ENCODE assay signal across 8 cellular contexts in the genomic region with DNA sequence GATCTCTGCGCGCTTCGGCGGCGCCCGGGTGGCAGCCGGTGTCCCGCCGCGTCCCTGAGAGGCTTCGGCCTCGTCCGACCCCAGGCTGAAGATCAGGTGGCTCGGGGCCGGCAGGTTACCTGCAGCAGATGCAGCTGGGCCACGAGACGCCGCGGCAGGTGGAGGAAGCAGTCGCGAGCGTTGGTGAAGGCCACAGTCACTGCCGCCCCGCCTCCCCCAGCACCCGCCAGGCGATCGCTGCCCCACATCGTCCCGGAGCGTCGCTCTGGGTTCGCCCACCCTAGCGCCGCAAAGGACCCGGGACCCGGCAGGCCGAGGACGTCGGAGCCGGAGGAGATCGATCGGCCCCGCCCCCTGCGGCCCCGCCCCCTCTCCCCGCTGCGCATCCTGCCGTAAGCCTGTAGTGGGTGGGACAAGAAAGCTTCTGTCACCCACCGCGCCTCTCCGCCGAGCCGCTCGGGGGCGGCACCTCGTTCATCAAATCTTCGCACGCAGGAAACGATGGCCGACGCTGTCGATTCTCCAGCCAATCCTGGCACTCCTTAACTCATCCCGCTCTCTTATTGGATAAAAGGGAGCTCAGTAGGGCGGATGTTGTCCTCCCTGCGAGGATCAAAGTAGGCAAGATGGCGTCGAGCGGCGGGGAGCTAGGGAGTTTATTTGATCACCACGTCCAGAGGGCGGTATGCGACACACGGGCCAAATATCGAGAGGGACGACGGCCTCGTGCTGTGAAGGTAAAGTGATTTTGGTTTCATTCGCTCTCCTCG. TPM values are rescaled to one million over a fixed set of nuclear protein-coding genes. Genes with fewer than 3 reads are reported as not detected.
DNase-seq lines count a peak whose midpoint lies in the region; ATAC-seq and TF ChIP-seq lines count a peak whose summit lies in the region.

PEX1 (minus strand) TSS at position 333 of the 770 bp plus-strand sequence; CDS start at position 248, 85 bp downstream.
RBM48 (plus strand) TSS at position 608 of the 770 bp plus-strand sequence; CDS start at position 627, 19 bp downstream.

- peak; percentile 16 for TF ChIP-seq CTCF in GM12865 (IDR thresholded peaks at IDR 0.05; ENCODE audit: insufficient read depth, low read depth, low read length, missing control alignments)
- TF ChIP-seq CTCF in omental fat pad (IDR thresholded peaks at IDR 0.05), result no peak
- peak; percentile 19 to 57 (median 56) for TF ChIP-seq CTCF in testis (IDR thresholded peaks at IDR 0.05)

- peaks cover 5% of the 10 kb centered on the region for H3K36me3 Mint-ChIP-seq in activated naive CD8-positive, alpha-beta T cell

- ATAC-seq in HG02642 (IDR thresholded peaks at IDR 0.05; ENCODE audit: poor library complexity, unreplicated experiment), result peak; percentile 96
- ATAC-seq in omental fat pad (ENCODE audit: low FRiP score), result peak; percentile 99

- peak within 1 kb of the TSS; percentile 92 for H3K4me3 Mint-ChIP-seq in activated naive CD8-positive, alpha-beta T cell

- peak; percentile 99 for DNase-seq in GM12865 (ENCODE audit: low read depth)
- DNase-seq in NCI-H1105 (lab: John Stamatoyannopoulos, UW), result peak; percentile 98
- peak; percentile 99 for DNase-seq in SKM-1 treated with dmso at 0.1 percent for 144 hours (lab: John Stamatoyannopoulos, UW; ENCODE audit: unreplicated experiment)
- peak; percentile 99 for DNase-seq in glomerular visceral epithelial cell (ENCODE audit: extremely low spot score)
- peak; percentile 64 for DNase-seq in omental fat pad (ENCODE audit: low spot score)
- DNase-seq in testis, result peak; percentile 98

- intact Hi-C loops in testis (cut with DNase I; ENCODE audit: low total_unique reads), result no loop called here

- no peaks in the 10 kb centered on the region for H3K9me3 ChIP-seq in testis

- peaks cover 13% of the 10 kb centered on the region for H3K4me1 ChIP-seq in testis

- H3K4me3 ChIP-seq in GM12865 (ENCODE audit: low read depth, low read length), result peak within 1 kb of the TSS; percentile 91
- H3K4me3 ChIP-seq in testis, result peak within 1 kb of the TSS; percentile 88 to 94

- peak within 1 kb of the TSS; percentile 94 for H3K27ac Mint-ChIP-seq in activated naive CD8-positive, alpha-beta T cell

- no peaks in the 10 kb centered on the region for H3K9me3 Mint-ChIP-seq in activated naive CD8-positive, alpha-beta T cell (ENCODE audit: low read depth)

- WGBS in testis, 2 donors, result 0% methylated on average over 21 to 75 of the region's 79 CpGs

- no peak for TF ChIP-seq POLR2A in testis (IDR thresholded peaks at IDR 0.05)

- no peaks in the 10 kb centered on the region for H3K27me3 ChIP-seq in testis

- H3K27ac ChIP-seq in testis, result peak within 1 kb of the TSS; percentile 86 to 92

- H3K36me3 ChIP-seq in testis (ENCODE audit: low read depth, missing control alignments), result no peaks in the 10 kb centered on the region

- H3K4me1 Mint-ChIP-seq in activated naive CD8-positive, alpha-beta T cell (ENCODE audit: low read depth), result peaks cover 48% of the 10 kb centered on the region

- no peaks in the 10 kb centered on the region for H3K27me3 Mint-ChIP-seq in activated naive CD8-positive, alpha-beta T cell

RNA-seq across cellular contexts. Expression of gene PEX1, which starts in this region (rescaled TPM):
- total RNA-seq in omental fat pad (10 to 100 TPM in 3 of 4 donors, 1 to 10 TPM in 1; 9.8 to 23.5 (median 14.3) TPM), testis (10 to 100 TPM; 27.4 to 29.4 TPM)
- 20.4 TPM for polyA plus RNA-seq in testis (ENCODE audit: insufficient read depth, low read depth, low replicate concordance)

RNA-seq across cellular contexts. Expression of gene RBM48, which starts in this region (rescaled TPM):
- total RNA-seq in omental fat pad (10 to 100 TPM in 3 of 4 donors, 1 to 10 TPM in 1; 8.0 to 16.6 (median 12.1) TPM), testis (10 to 100 TPM; 20.5 to 22.5 TPM)
- polyA plus RNA-seq in testis (ENCODE audit: insufficient read depth, low read depth, low replicate concordance), result 20.3 TPM

Comparison
In these comparisons a context has a peak if more than half of its experiments do, and no peak if none do; other contexts are left out.
1. Peak in every context shown above with its lines: DNase-seq, ATAC-seq, H3K4me3 ChIP-seq and H3K27ac ChIP-seq.
2. CTCF ChIP-seq: peak in GM12865 (single experiment) and testis (3 of 3); none in omental fat pad (0 of 3).